ENCODE assay signal across 24 cellular contexts in genomic region chr22:31274017-31274416, GRCh38. TPM values are rescaled to one million over a fixed set of nuclear protein-coding genes. Genes with fewer than 3 reads are reported as not detected.
DNase-seq lines count a peak whose midpoint lies in the region; ATAC-seq, FAIRE-seq and TF ChIP-seq lines count a peak whose summit lies in the region.
"Had no signal": no experiment of that assay in that cellular context is flagged by ENCODE, and none has a peak within 500 bp of the region (broad histone marks: within the 10 kb centered on the region; RNA-seq: fewer than 3 reads in every experiment).

No MANE protein-coding gene starts in this region.

- no peak for DNase-seq in T-helper 2 cell treated with Interferon-gamma antibody and Interleukin-4, amounts not matched to agents 5 μg/mL and 100 μg/mL, for 36 hours (ENCODE audit: low spot score)
- DNase-seq in T-helper 2 cell (no peak), body of pancreas (peak in 2 of 4 donors; percentile 48 to 59), pancreas (peak in 1 of 6 donors; percentile 26), NCI-H82 (lab: John Stamatoyannopoulos, UW) (no peak), glutamatergic neuron (no peak), D721Med (ENCODE audit: insufficient read length, low spot score) (no peak)
- DNase-seq in CD4-positive, CD25-positive, alpha-beta regulatory T cell = no peak
- DNase-seq: activated CD4-positive, CD25-positive, alpha-beta regulatory T cell; activated CD8-positive, alpha-beta memory T cell treated with anti-CD3 and anti-CD28 coated beads for 24 hours; dermis blood vessel endothelial cell; left ventricle myocardium inferior; MG63; NCI-H1436 treated with DMSO at 0.1 percent for 48 hours; NCI-H526; small intestine; stimulated activated naive B cell treated with anti-CD40 and anti-IgM and Interleukin-4, amounts not matched to agents 10 μg/mL and 1 μg/mL and 100 μg/mL, for 72 hours; testis had no signal

- no peaks in the 10 kb centered on the region for H3K27me3 ChIP-seq in CD4-positive, CD25-positive, alpha-beta regulatory T cell (ENCODE audit: control insufficient read depth, insufficient read depth, low read length)
- H3K27me3 ChIP-seq in body of pancreas (no peaks in the 10 kb centered on the region), pancreas (no peaks in the 10 kb centered on the region)
- H3K27me3 ChIP-seq: cardiac muscle cell, MG63, neural progenitor cell, testis had no signal

- no peak for TF ChIP-seq POLR2A in body of pancreas (IDR thresholded peaks at IDR 0.05)

- H3K9me3 ChIP-seq in CD4-positive, CD25-positive, alpha-beta regulatory T cell (ENCODE audit: control insufficient read depth in 2 of 2, low read length in 2 of 2) = no peaks in the 10 kb centered on the region
- H3K9me3 ChIP-seq in body of pancreas (no peaks in the 10 kb centered on the region), pancreas (no peaks in the 10 kb centered on the region)
- H3K9me3 ChIP-seq: left ventricle myocardium inferior, MG63, mucosa of descending colon, testis had no signal

- no peak for ATAC-seq in CD4-positive, CD25-positive, alpha-beta regulatory T cell (ENCODE audit: low read depth in 2 of 2)
- ATAC-seq in body of pancreas (peak; percentile 64), pancreas (peak; percentile 39 to 79 (median 68))
- ATAC-seq: HCT116; mucosa of descending colon; stimulated activated naive B cell treated with anti-CD40 and anti-IgM and Interleukin-4, amounts not matched to agents 10 μg/mL and 1 μg/mL and 100 μg/mL, for 72 hours had no signal

- TF ChIP-seq CTCF in body of pancreas (IDR thresholded peaks at IDR 0.05) (no peak), pancreas (IDR thresholded peaks at IDR 0.05) (no peak), glutamatergic neuron (IDR thresholded peaks at IDR 0.05; ENCODE audit: partially characterized antibody, unreplicated experiment) (no peak), D721Med (IDR thresholded peaks at IDR 0.05; ENCODE audit: insufficient read depth, missing control alignments) (no peak)

- H3K4me1 ChIP-seq in CD4-positive, CD25-positive, alpha-beta regulatory T cell (ENCODE audit: control insufficient read depth, insufficient read depth, low read length, poor library complexity, severe bottlenecking) = peaks cover 61% of the 10 kb centered on the region
- peaks cover 9% of the 10 kb centered on the region for H3K4me1 ChIP-seq in body of pancreas
- no peaks in the 10 kb centered on the region for H3K4me1 ChIP-seq in pancreas

- 43 to 49% methylated on average over 3 of the region's 3 CpGs for WGBS in body of pancreas, 2 donors
- WGBS in pancreas, 2 donors = 38 to 40% methylated on average over 3 of the region's 3 CpGs

- H3K4me1 Mint-ChIP-seq in T-helper 2 cell treated with Interferon-gamma antibody and Interleukin-4, amounts not matched to agents 5 μg/mL and 100 μg/mL, for 36 hours (ENCODE audit: low read depth) = peaks cover 24% of the 10 kb centered on the region
- H3K4me1 Mint-ChIP-seq in CD4-positive, CD25-positive, alpha-beta regulatory T cell = peaks cover 22 to 90% (median 47%) of the 10 kb centered on the region in 4 donors
- H3K4me1 Mint-ChIP-seq in glutamatergic neuron (ENCODE audit: low read depth, unreplicated experiment) = peaks cover 3% of the 10 kb centered on the region
- H3K4me1 Mint-ChIP-seq: stimulated activated naive B cell treated with anti-CD40 and anti-IgM and Interleukin-4, amounts not matched to agents 10 μg/mL and 1 μg/mL and 100 μg/mL, for 72 hours had no signal

- H3K4me3 Mint-ChIP-seq in T-helper 2 cell treated with Interferon-gamma antibody and Interleukin-4, amounts not matched to agents 5 μg/mL and 100 μg/mL, for 36 hours = no peak overlapping the region
- peak overlapping the region in 1 of 4 donors; percentile 39 for H3K4me3 Mint-ChIP-seq in CD4-positive, CD25-positive, alpha-beta regulatory T cell
- no peak overlapping the region for H3K4me3 Mint-ChIP-seq in glutamatergic neuron (ENCODE audit: unreplicated experiment)
- H3K4me3 Mint-ChIP-seq: neural progenitor cell; stimulated activated naive B cell treated with anti-CD40 and anti-IgM and Interleukin-4, amounts not matched to agents 10 μg/mL and 1 μg/mL and 100 μg/mL, for 72 hours had no signal

- peak overlapping the region; percentile 54 for H3K27ac Mint-ChIP-seq in T-helper 2 cell treated with Interferon-gamma antibody and Interleukin-4, amounts not matched to agents 5 μg/mL and 100 μg/mL, for 36 hours
- peak overlapping the region; percentile 92 to 98 (median 92) for H3K27ac Mint-ChIP-seq in CD4-positive, CD25-positive, alpha-beta regulatory T cell
- no peak overlapping the region for H3K27ac Mint-ChIP-seq in glutamatergic neuron (ENCODE audit: unreplicated experiment)
- H3K27ac Mint-ChIP-seq: neural progenitor cell; stimulated activated naive B cell treated with anti-CD40 and anti-IgM and Interleukin-4, amounts not matched to agents 10 μg/mL and 1 μg/mL and 100 μg/mL, for 72 hours had no signal

- no peak overlapping the region for H3K27ac ChIP-seq in CD4-positive, CD25-positive, alpha-beta regulatory T cell (ENCODE audit: insufficient read depth, low read length, poor library complexity, severe bottlenecking)
- H3K27ac ChIP-seq in body of pancreas (no peak overlapping the region), pancreas (no peak overlapping the region)
- H3K27ac ChIP-seq: cardiac muscle cell, left ventricle myocardium inferior, neural progenitor cell, testis had no signal

- FAIRE-seq in pancreas (lab: Jason Lieb, UNC) (no peak), D721Med (lab: Jason Lieb, UNC) (no peak)
- FAIRE-seq: A204.1, GM19239, small intestine had no signal

- H3K27me3 Mint-ChIP-seq in T-helper 2 cell treated with Interferon-gamma antibody and Interleukin-4, amounts not matched to agents 5 μg/mL and 100 μg/mL, for 36 hours (ENCODE audit: low read depth) = no peaks in the 10 kb centered on the region
- no peaks in the 10 kb centered on the region for H3K27me3 Mint-ChIP-seq in CD4-positive, CD25-positive, alpha-beta regulatory T cell
- peaks cover 12% of the 10 kb centered on the region for H3K27me3 Mint-ChIP-seq in glutamatergic neuron (ENCODE audit: unreplicated experiment)
- H3K27me3 Mint-ChIP-seq: stimulated activated naive B cell treated with anti-CD40 and anti-IgM and Interleukin-4, amounts not matched to agents 10 μg/mL and 1 μg/mL and 100 μg/mL, for 72 hours had no signal

- no peaks in the 10 kb centered on the region for H3K9me3 Mint-ChIP-seq in T-helper 2 cell treated with Interferon-gamma antibody and Interleukin-4, amounts not matched to agents 5 μg/mL and 100 μg/mL, for 36 hours
- H3K9me3 Mint-ChIP-seq in CD4-positive, CD25-positive, alpha-beta regulatory T cell = no peaks in the 10 kb centered on the region
- no peaks in the 10 kb centered on the region for H3K9me3 Mint-ChIP-seq in glutamatergic neuron (ENCODE audit: unreplicated experiment)
- H3K9me3 Mint-ChIP-seq: neural progenitor cell; stimulated activated naive B cell treated with anti-CD40 and anti-IgM and Interleukin-4, amounts not matched to agents 10 μg/mL and 1 μg/mL and 100 μg/mL, for 72 hours had no signal

- intact Hi-C loops in body of pancreas (cut with DNase I) = no loop called here
- intact Hi-C loops in pancreas (cut with DNase I) = no loop called here

- peaks cover 32% of the 10 kb centered on the region for H3K36me3 ChIP-seq in CD4-positive, CD25-positive, alpha-beta regulatory T cell (ENCODE audit: control insufficient read depth, insufficient read depth, low read length)
- peaks cover 0 to 22% of the 10 kb centered on the region in 2 donors for H3K36me3 ChIP-seq in body of pancreas (replicated peaks in 1 of 2; ENCODE audit: insufficient read depth in 1 of 2, low read depth in 2 of 2)
- H3K36me3 ChIP-seq in pancreas = peaks cover 4 to 26% (median 10%) of the 10 kb centered on the region in 3 donors
- H3K36me3 ChIP-seq: neural progenitor cell had no signal

- peaks cover 54% of the 10 kb centered on the region for H3K36me3 Mint-ChIP-seq in T-helper 2 cell treated with Interferon-gamma antibody and Interleukin-4, amounts not matched to agents 5 μg/mL and 100 μg/mL, for 36 hours (ENCODE audit: low read depth)
- H3K36me3 Mint-ChIP-seq in CD4-positive, CD25-positive, alpha-beta regulatory T cell = peaks cover 41% of the 10 kb centered on the region
- peaks cover 8% of the 10 kb centered on the region for H3K36me3 Mint-ChIP-seq in glutamatergic neuron (ENCODE audit: unreplicated experiment)

- H3K4me3 ChIP-seq in CD4-positive, CD25-positive, alpha-beta regulatory T cell (ENCODE audit: low read depth, low read length) = no peak overlapping the region
- H3K4me3 ChIP-seq in body of pancreas (no peak overlapping the region), pancreas (no peak overlapping the region)
- H3K4me3 ChIP-seq: cardiac muscle cell, left ventricle myocardium inferior, MG63, mucosa of descending colon, neural progenitor cell, testis had no signal

RNA-seq across cellular contexts. Expression of gene PIK3IP1, which starts 18.3 kb away (rescaled TPM):
- 534 TPM for total RNA-seq in CD4-positive, CD25-positive, alpha-beta regulatory T cell
- 100 to 1,000 TPM; 425 to 700 (median 557) TPM for polyA plus RNA-seq in CD4-positive, CD25-positive, alpha-beta regulatory T cell
- 10 to 100 TPM in 1 of 2 donors, 1 to 10 TPM in 1; 5.6 to 18.9 TPM for total RNA-seq in body of pancreas
- total RNA-seq in pancreas = 10 to 100 TPM in 1 of 6 donors, 1 to 10 TPM in 5; 2.4 to 24.5 (median 6.0) TPM
- 1 to 10 TPM; 3.6 to 5.9 TPM for polyA plus RNA-seq in pancreas
- total RNA-seq in glutamatergic neuron (ENCODE audit: unreplicated experiment) = 38.8 TPM

Comparison
In these comparisons a context has a peak if more than half of its experiments do, and no peak if none do; other contexts are left out.
1. ATAC-seq: peak in body of pancreas (single experiment) and pancreas (4 of 4); none in CD4-positive, CD25-positive, alpha-beta regulatory T cell (0 of 2).
2. RNA of gene PIK3IP1, which starts 18.3 kb away (total RNA-seq): 534 TPM in CD4-positive, CD25-positive, alpha-beta regulatory T cell (single experiment); 38.8 TPM in glutamatergic neuron (single experiment), 5.6 to 18.9 TPM in body of pancreas and 2.4 to 24.5 TPM in pancreas; every median in the first group is over 10 times any median in the second.